Comparison of ENCODE assay signal across 21 cellular contexts in genomic region chr10:17010363-17011145, GRCh38.
DNase-seq lines count a peak whose midpoint lies in the region; ATAC-seq and TF ChIP-seq lines count a peak whose summit lies in the region.
"Had no signal": no experiment of that assay in that cellular context is flagged by ENCODE, and none has a peak within 500 bp of the region (broad histone marks: within the 10 kb centered on the region; RNA-seq: fewer than 3 reads in every experiment).

No MANE protein-coding gene starts in this region.

- peaks cover 13% of the 10 kb centered on the region for H3K9me3 Mint-ChIP-seq in HFFc6
- H3K9me3 Mint-ChIP-seq: activated T-helper 17 cell treated with anti-CD3 and anti-CD28 coated beads, Interleukin-2, amount 50 U/mL, for 72 hours; CD8-positive, alpha-beta T cell had no signal

- no peaks in the 10 kb centered on the region for H3K27me3 ChIP-seq in duodenal mucosa (ENCODE audit: control insufficient read depth in 1 of 2, insufficient read depth in 2 of 2, low read length in 2 of 2)
- no peaks in the 10 kb centered on the region for H3K27me3 ChIP-seq in muscle layer of duodenum (ENCODE audit: low read depth, low read length)
- no peaks in the 10 kb centered on the region for H3K27me3 ChIP-seq in subcutaneous abdominal adipose tissue (ENCODE audit: control insufficient read depth in 5 of 5, insufficient read depth in 4 of 5, low read length in 5 of 5)
- H3K27me3 ChIP-seq: breast epithelium had no signal

- TF ChIP-seq CTCF in HFFc6 (IDR thresholded peaks at IDR 0.05) (no peak), GM13976 (IDR thresholded peaks at IDR 0.05; ENCODE audit: borderline replicate concordance, control extremely low read depth, extremely low read depth, insufficient read depth, missing control alignments) (no peak)

- peak overlapping the region; percentile 92 for H3K27ac Mint-ChIP-seq in HFFc6
- H3K27ac Mint-ChIP-seq: activated T-helper 17 cell treated with anti-CD3 and anti-CD28 coated beads, Interleukin-2, amount 50 U/mL, for 72 hours; CD8-positive, alpha-beta T cell had no signal

- H3K4me1 Mint-ChIP-seq in HFFc6 (ENCODE audit: low read depth): peaks cover 70% of the 10 kb centered on the region

- H3K36me3 ChIP-seq in duodenal mucosa (ENCODE audit: control insufficient read depth in 1 of 2, insufficient read depth in 2 of 2, low read length in 2 of 2): no peaks in the 10 kb centered on the region
- H3K36me3 ChIP-seq in muscle layer of duodenum (ENCODE audit: control insufficient read depth in 1 of 2, insufficient read depth in 2 of 2, low read length in 2 of 2): no peaks in the 10 kb centered on the region
- no peaks in the 10 kb centered on the region for H3K36me3 ChIP-seq in subcutaneous abdominal adipose tissue (ENCODE audit: control insufficient read depth in 5 of 5, insufficient read depth in 5 of 5, low read length in 5 of 5)
- H3K36me3 ChIP-seq: breast epithelium had no signal

- H3K9ac ChIP-seq in duodenal mucosa (ENCODE audit: low read depth in 1 of 2, low read length in 2 of 2) (no peak overlapping the region), subcutaneous abdominal adipose tissue (ENCODE audit: low read length in 5 of 5) (peak overlapping the region in 1 of 5 donors; percentile 35)

- H3K4me3 Mint-ChIP-seq in HFFc6: no peak overlapping the region
- H3K4me3 Mint-ChIP-seq: activated T-helper 17 cell treated with anti-CD3 and anti-CD28 coated beads, Interleukin-2, amount 50 U/mL, for 72 hours; CD8-positive, alpha-beta T cell; naive thymus-derived CD8-positive, alpha-beta T cell had no signal

- H3K4me1 ChIP-seq in duodenal mucosa (ENCODE audit: control insufficient read depth in 1 of 2, insufficient read depth in 2 of 2, low read length in 2 of 2) (peaks cover 10 to 12% of the 10 kb centered on the region in 2 donors), muscle layer of duodenum (ENCODE audit: control insufficient read depth in 1 of 2, insufficient read depth in 2 of 2, low read length in 2 of 2) (peaks cover 5 to 17% of the 10 kb centered on the region in 2 donors), subcutaneous abdominal adipose tissue (ENCODE audit: control insufficient read depth in 5 of 5, insufficient read depth in 5 of 5, low read length in 5 of 5) (peaks cover 9 to 48% (median 46%) of the 10 kb centered on the region in 5 donors)

- in situ Hi-C loops in GM13976 (cut with MboI; ENCODE audit: low sequenced_read_pairs, unreplicated experiment): no loop called here

- H3K27me3 Mint-ChIP-seq in HFFc6 (ENCODE audit: insufficient read depth): no peaks in the 10 kb centered on the region; the same call in 1 of the 2 replicates
- H3K27me3 Mint-ChIP-seq: activated T-helper 17 cell treated with anti-CD3 and anti-CD28 coated beads, Interleukin-2, amount 50 U/mL, for 72 hours; naive thymus-derived CD8-positive, alpha-beta T cell had no signal

- ATAC-seq in GM18520 (IDR thresholded peaks at IDR 0.05; ENCODE audit: unreplicated experiment): no peak
- ATAC-seq in GM18909 (IDR thresholded peaks at IDR 0.05; ENCODE audit: poor library complexity, unreplicated experiment): no peak
- ATAC-seq in HG03095 (IDR thresholded peaks at IDR 0.05; ENCODE audit: unreplicated experiment): no peak
- ATAC-seq: activated T-helper 17 cell treated with anti-CD3 and anti-CD28 coated beads, Interleukin-2, amount 50 U/mL, for 72 hours; CD8-positive, alpha-beta T cell; K562; naive thymus-derived CD8-positive, alpha-beta T cell had no signal

- no peak overlapping the region for H3K4me3 ChIP-seq in duodenal mucosa (ENCODE audit: low read depth in 1 of 2, low read length in 2 of 2)
- H3K4me3 ChIP-seq in muscle layer of duodenum (ENCODE audit: low read depth in 1 of 2, low read length in 2 of 2): no peak overlapping the region
- no peak overlapping the region for H3K4me3 ChIP-seq in subcutaneous abdominal adipose tissue (ENCODE audit: low read depth in 1 of 5, low read length in 5 of 5)
- H3K4me3 ChIP-seq: breast epithelium, K562 had no signal

- no peak for DNase-seq in HFFc6
- DNase-seq in GM13976 (ENCODE audit: low spot score): no peak
- DNase-seq: CD8-positive, alpha-beta T cell; dermis blood vessel endothelial cell; DMS79; glutamatergic neuron; MV-4-11; naive thymus-derived CD8-positive, alpha-beta T cell; NCI-H2081; NCI-H446; NK-92 treated with Interleukin-12 subunit alpha and Interleukin-12 subunit beta, amount 100 ng/mL, for 24 hours; RPMI8226 had no signal

- H3K9me3 ChIP-seq in duodenal mucosa (ENCODE audit: control insufficient read depth in 1 of 2, low read length in 2 of 2) (no peaks in the 10 kb centered on the region), muscle layer of duodenum (ENCODE audit: control insufficient read depth in 1 of 2, low read length in 2 of 2) (no peaks in the 10 kb centered on the region), subcutaneous abdominal adipose tissue (ENCODE audit: control insufficient read depth in 5 of 5, low read length in 5 of 5) (no peaks in the 10 kb centered on the region)
- H3K9me3 ChIP-seq: breast epithelium had no signal

- H3K27ac ChIP-seq in duodenal mucosa (ENCODE audit: low read depth, low read length) (peak overlapping the region; percentile 55), muscle layer of duodenum (ENCODE audit: low read length) (peak overlapping the region; percentile 58), subcutaneous abdominal adipose tissue (ENCODE audit: low read depth, low read length) (peak overlapping the region; percentile 90)

- H3K36me3 Mint-ChIP-seq in HFFc6 (ENCODE audit: low read depth): peaks cover 18% of the 10 kb centered on the region
